Comparison of ENCODE assay signal across 8 cellular contexts in genomic region chr3:51982838-51983577, GRCh38. TPM values are rescaled to one million over a fixed set of nuclear protein-coding genes. Genes with fewer than 3 reads are reported as not detected.
DNase-seq lines count a peak whose midpoint lies in the region; ATAC-seq, FAIRE-seq and TF ChIP-seq lines count a peak whose summit lies in the region.

TSS of gene ACY1 (plus strand) at chr3:51983535. CDS start at chr3:51984065, 530 bp downstream.

- peak within 1 kb of the TSS; percentile 77 for H3K9ac ChIP-seq in ES-I3 (ENCODE audit: low read depth, low read length)
- H3K9ac ChIP-seq in astrocyte (ENCODE audit: low read length) = peak within 1 kb of the TSS; percentile 83

- TF ChIP-seq CTCF in astrocyte (IDR thresholded peaks at IDR 0.05; ENCODE audit: insufficient read depth, low read depth, low read length) = no peak

- in situ Hi-C loops in KBM-7 (cut with MboI; ENCODE audit: low pct_unique_long_range_greater_than_20kb, low sequenced_read_pairs) = no loop called here

- H3K36me3 ChIP-seq in ES-I3 (ENCODE audit: insufficient read depth, low read length) (no peaks in the 10 kb centered on the region), astrocyte (ENCODE audit: insufficient read depth, low read length) (peaks cover 2% of the 10 kb centered on the region)

- no peaks in the 10 kb centered on the region for H3K27me3 ChIP-seq in astrocyte (ENCODE audit: insufficient read depth, low read length)

- peaks cover 5% of the 10 kb centered on the region; the same call in 1 of the 2 replicates for H3K4me1 ChIP-seq in ES-I3 (ENCODE audit: insufficient read depth, low read length)
- H3K4me1 ChIP-seq in astrocyte (ENCODE audit: insufficient read depth, low read length) = peaks cover 15% of the 10 kb centered on the region

- peak; percentile 76 for ATAC-seq in GM21619 (IDR thresholded peaks at IDR 0.05; ENCODE audit: unreplicated experiment)

- peak within 1 kb of the TSS; percentile 99 for H3K4me2 ChIP-seq in astrocyte (ENCODE audit: low read length)

- peak within 1 kb of the TSS; percentile 71 for H3K4me3 ChIP-seq in astrocyte (ENCODE audit: insufficient read depth, low read depth, low read length)

- H3K9me3 ChIP-seq in ES-I3 (ENCODE audit: control insufficient read depth, insufficient read depth, low read length) (no peaks in the 10 kb centered on the region), astrocyte (ENCODE audit: insufficient read depth, low read depth, low read length) (no peaks in the 10 kb centered on the region)

- peak within 1 kb of the TSS; percentile 79 for H2AFZ ChIP-seq in astrocyte (ENCODE audit: low read depth, low read length)

- H3K27me3 Mint-ChIP-seq in T-helper 2 cell treated with Interferon-gamma antibody and Interleukin-4, amounts not matched to agents 5 μg/mL and 100 μg/mL, for 36 hours (ENCODE audit: low read depth) = no peaks in the 10 kb centered on the region
- no peaks in the 10 kb centered on the region for H3K27me3 Mint-ChIP-seq in astrocyte (ENCODE audit: low read depth, unreplicated experiment)

- H3K4me1 Mint-ChIP-seq in T-helper 2 cell treated with Interferon-gamma antibody and Interleukin-4, amounts not matched to agents 5 μg/mL and 100 μg/mL, for 36 hours (ENCODE audit: low read depth) = peaks cover 23% of the 10 kb centered on the region
- H3K4me1 Mint-ChIP-seq in astrocyte (ENCODE audit: low read depth, unreplicated experiment) = peaks cover 4% of the 10 kb centered on the region

- H4K20me1 ChIP-seq in astrocyte (ENCODE audit: insufficient read depth, low read length) = peaks cover 6% of the 10 kb centered on the region

- H3K27ac ChIP-seq in astrocyte (ENCODE audit: low read depth, low read length) = peak within 1 kb of the TSS; percentile 73

- no peak for FAIRE-seq in astrocyte (lab: Jason Lieb, UNC)

- peaks cover 3% of the 10 kb centered on the region for H3K36me3 Mint-ChIP-seq in T-helper 2 cell treated with Interferon-gamma antibody and Interleukin-4, amounts not matched to agents 5 μg/mL and 100 μg/mL, for 36 hours (ENCODE audit: low read depth)
- no peaks in the 10 kb centered on the region for H3K36me3 Mint-ChIP-seq in astrocyte (ENCODE audit: low read depth, unreplicated experiment)

- peak within 1 kb of the TSS; percentile 96 for H3K4me3 Mint-ChIP-seq in T-helper 2 cell treated with Interferon-gamma antibody and Interleukin-4, amounts not matched to agents 5 μg/mL and 100 μg/mL, for 36 hours
- peak within 1 kb of the TSS; percentile 85 for H3K4me3 Mint-ChIP-seq in astrocyte (ENCODE audit: unreplicated experiment)

- peak within 1 kb of the TSS; percentile 93 for H3K27ac Mint-ChIP-seq in T-helper 2 cell treated with Interferon-gamma antibody and Interleukin-4, amounts not matched to agents 5 μg/mL and 100 μg/mL, for 36 hours
- peak within 1 kb of the TSS; percentile 88 for H3K27ac Mint-ChIP-seq in astrocyte (ENCODE audit: unreplicated experiment)

- no peaks in the 10 kb centered on the region for H3K9me3 Mint-ChIP-seq in T-helper 2 cell treated with Interferon-gamma antibody and Interleukin-4, amounts not matched to agents 5 μg/mL and 100 μg/mL, for 36 hours
- H3K9me3 Mint-ChIP-seq in astrocyte (ENCODE audit: unreplicated experiment) = no peaks in the 10 kb centered on the region

- H3K79me2 ChIP-seq in astrocyte (ENCODE audit: insufficient read depth, low read length) = peaks cover 17% of the 10 kb centered on the region

- DNase-seq in KBM-7 = peak; percentile 85
- peak; percentile 87 for DNase-seq in T-helper 2 cell treated with Interferon-gamma antibody and Interleukin-4, amounts not matched to agents 5 μg/mL and 100 μg/mL, for 36 hours (ENCODE audit: low spot score)
- peak; percentile 72 for DNase-seq in astrocyte (ENCODE audit: low read depth)
- peak; percentile 99 for DNase-seq in hepatic stellate cell (ENCODE audit: low spot score)
- DNase-seq in retina = peak; percentile 88
- DNase-seq in NCI-H2107 treated with DMSO at 0.1 percent for 48 hours (lab: John Stamatoyannopoulos, UW; ENCODE audit: unreplicated experiment) = no peak

RNA-seq across cellular contexts. Expression of gene ACY1, which starts in this region (rescaled TPM):
- total RNA-seq in astrocyte = 16.4 and 21.1 TPM in 2 replicates
